ENCODE assay signal across 21 cellular contexts in the genomic region with DNA sequence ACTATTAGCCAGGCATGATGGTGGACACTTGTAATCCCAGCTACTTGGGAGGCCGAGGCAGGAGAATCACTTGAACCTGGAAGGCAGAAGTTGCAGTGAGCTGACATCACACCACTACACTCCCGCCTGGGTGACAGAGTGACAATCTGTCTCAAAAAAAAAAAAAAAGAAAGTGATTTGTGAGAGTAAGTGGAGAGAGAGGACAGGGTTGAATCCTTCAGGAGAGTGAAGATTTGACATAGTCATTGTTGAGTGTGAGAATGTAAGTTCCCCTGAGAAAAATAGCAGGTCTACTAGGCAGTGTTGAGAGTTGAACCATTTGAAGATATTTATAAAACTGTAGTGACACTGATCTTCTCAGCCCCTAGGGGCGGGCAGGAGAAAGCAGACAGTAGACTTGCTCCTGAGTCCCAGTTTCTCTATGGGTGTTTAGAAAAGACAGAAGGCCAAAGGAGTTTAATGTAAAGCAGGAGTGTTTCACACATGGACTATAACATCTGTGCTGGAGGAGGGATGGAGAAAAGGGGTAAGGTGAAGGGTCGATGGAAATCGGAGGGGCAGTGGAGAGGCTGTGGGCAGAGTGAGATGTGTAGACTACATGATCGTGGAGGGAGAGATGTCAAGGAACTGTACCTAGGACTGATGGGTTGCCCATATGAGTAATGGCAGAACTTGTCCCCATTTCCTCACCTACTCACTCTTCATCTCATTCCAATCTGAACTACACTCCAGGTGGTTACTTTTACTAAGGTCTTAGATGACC. TPM values are rescaled to one million over a fixed set of nuclear protein-coding genes. Genes with fewer than 3 reads are reported as not detected.
DNase-seq lines count a peak whose midpoint lies in the region; ATAC-seq, FAIRE-seq and TF ChIP-seq lines count a peak whose summit lies in the region.
"Had no signal": no experiment of that assay in that cellular context is flagged by ENCODE, and none has a peak within 500 bp of the region (broad histone marks: within the 10 kb centered on the region; RNA-seq: fewer than 3 reads in every experiment).

No MANE protein-coding gene starts in this region.

- no peak overlapping the region for H4K91ac ChIP-seq in trophoblast cell (ENCODE audit: low read depth, low read length)

- H3K23ac ChIP-seq in trophoblast cell (ENCODE audit: low read length), result peak overlapping the region; percentile 72

- H4K12ac ChIP-seq in trophoblast cell (ENCODE audit: low read depth, low read length), result no peak overlapping the region

- no peak for TF ChIP-seq EP300 in HepG2 (IDR thresholded peaks at IDR 0.05; ENCODE audit: low read depth in 2 of 2, low read length in 2 of 2)
- no peak for TF ChIP-seq EP300 in HepG2 (CRISPR knock-in tag; IDR thresholded peaks at IDR 0.05; ENCODE audit: borderline replicate concordance)

- H3K4me3 ChIP-seq in HepG2 (replicated peaks in 1 of 3; ENCODE audit: insufficient read depth in 1 of 3, low read depth in 2 of 3, low read length in 3 of 3) (no peak overlapping the region), right lobe of liver (no peak overlapping the region), trophoblast cell (ENCODE audit: low read depth, low read length) (no peak overlapping the region)
- H3K4me3 ChIP-seq: BLaER1 had no signal

- no peak overlapping the region for H3K18ac ChIP-seq in trophoblast cell (ENCODE audit: low read length)

- no peaks in the 10 kb centered on the region for H4K20me1 ChIP-seq in HepG2 (ENCODE audit: insufficient read depth, low read length)
- H4K20me1 ChIP-seq: BLaER1 had no signal

- CTCF ChIA-PET in HepG2 (lab: Yijun Ruan, JAX; ENCODE audit: low intra/inter-chr PET ratio, low total read pairs), result no interaction called here

- no peak for FAIRE-seq in HepG2 (lab: Jason Lieb, UNC)
- FAIRE-seq: D721Med had no signal

- no peak for TF ChIP-seq CTCF in HepG2 (CRISPR knock-in tag; IDR thresholded peaks at IDR 0.05)
- TF ChIP-seq CTCF in right lobe of liver (IDR thresholded peaks at IDR 0.05), result no peak

- H3K27me3 ChIP-seq in HepG2 (ENCODE audit: control insufficient read depth in 1 of 2, insufficient read depth in 2 of 2, low read length in 2 of 2) (peaks cover 0 to 9% of the 10 kb centered on the region in 2 experiments; a peak in 1 of 5 replicates), right lobe of liver (no peaks in the 10 kb centered on the region), trophoblast cell (ENCODE audit: insufficient read depth, low read length) (no peaks in the 10 kb centered on the region)
- H3K27me3 ChIP-seq: BLaER1 had no signal

- intact Hi-C loops in HepG2 (cut with micrococcal nuclease; ENCODE audit: unreplicated experiment), result loop anchor here (10.0 kb wide), 2 partner anchors 399 to 679 kb away; a partner anchor contains a TSS
- intact Hi-C loops in right lobe of liver (cut with DNase I), result no loop called here

- BruUV-seq in HepG2 (replicated peaks; lab: Mats Ljungman, UMichigan), result no TSS peak

- no peak overlapping the region for H2AFZ ChIP-seq in HepG2 (ENCODE audit: low read length)
- H2AFZ ChIP-seq in trophoblast cell (ENCODE audit: insufficient read depth, low read length, poor library complexity), result no peak overlapping the region

- no peak overlapping the region for H3K14ac ChIP-seq in trophoblast cell (ENCODE audit: low read length)

- H2AK5ac ChIP-seq in trophoblast cell (ENCODE audit: low read length), result no peak overlapping the region

- in situ Hi-C loops in HepG2 (cut with HindIII; ENCODE audit: extremely low pct_ligation_motif_present, low pct_unique_long_range_greater_than_20kb) (no loop called here), SK-MEL-5 (cut with HindIII; ENCODE audit: low pct_unique_long_range_greater_than_20kb, low sequenced_read_pairs) (no loop called here)

- 28% methylated on average over 6 of the region's 6 CpGs for WGBS in HepG2 (ENCODE audit: low lambda C conversion rate)
- WGBS in right lobe of liver (ENCODE audit: insufficient coverage, low coverage, low lambda C conversion rate, missing lambda C conversion rate), result 84% methylated on average over 4 of the region's 6 CpGs
- WGBS in trophoblast cell (ENCODE audit: extremely low coverage, insufficient coverage, insufficient read length), result no CpG with 5 or more reads among the region's 6 CpGs

- no peaks in the 10 kb centered on the region for H3K79me2 ChIP-seq in HepG2 (ENCODE audit: insufficient read depth, low read length)
- H3K79me2 ChIP-seq in trophoblast cell (ENCODE audit: control insufficient read depth, insufficient read depth, low read length, poor library complexity), result no peaks in the 10 kb centered on the region

- H3K9me3 ChIP-seq in HepG2 (ENCODE audit: low read length) (no peaks in the 10 kb centered on the region), right lobe of liver (no peaks in the 10 kb centered on the region), trophoblast cell (ENCODE audit: insufficient read depth, low read depth, low read length) (no peaks in the 10 kb centered on the region)
- H3K9me3 ChIP-seq: BLaER1 had no signal

- peak; percentile 75 for ATAC-seq in HepG2
- ATAC-seq in right lobe of liver, result no peak
- ATAC-seq in HG03469 (IDR thresholded peaks at IDR 0.05; ENCODE audit: unreplicated experiment), result peak; percentile 39
- ATAC-seq in HG03280 (IDR thresholded peaks at IDR 0.05; ENCODE audit: unreplicated experiment), result no peak
- ATAC-seq in HG03095 (IDR thresholded peaks at IDR 0.05; ENCODE audit: unreplicated experiment), result no peak
- ATAC-seq: HCT116, T-helper 17 cell had no signal

- POLR2A ChIA-PET in HepG2 (lab: Yijun Ruan, JAX), result no interaction called here

- H3K79me1 ChIP-seq in trophoblast cell (ENCODE audit: low read length), result no peaks in the 10 kb centered on the region

- H3K4ac ChIP-seq in trophoblast cell (ENCODE audit: low read depth, low read length), result no peak overlapping the region

- H3K4me1 ChIP-seq in HepG2 (ENCODE audit: insufficient read depth, low read length) (no peaks in the 10 kb centered on the region), right lobe of liver (no peaks in the 10 kb centered on the region), trophoblast cell (ENCODE audit: control insufficient read depth in 1 of 2, insufficient read depth in 2 of 2, low read length in 2 of 2) (no peaks in the 10 kb centered on the region)

- H3K4me2 ChIP-seq in HepG2 (ENCODE audit: low read depth, low read length), result no peak overlapping the region
- H3K4me2 ChIP-seq in trophoblast cell (ENCODE audit: low read length), result no peak overlapping the region
- H3K4me2 ChIP-seq: BLaER1 had no signal

- TF ChIP-seq POLR2A in HepG2 (IDR thresholded peaks at IDR 0.05; ENCODE audit: insufficient read depth in 1 of 2, low read depth in 2 of 2, low read length in 2 of 2) (no peak), right lobe of liver (IDR thresholded peaks at IDR 0.05) (no peak)

- H4K8ac ChIP-seq in trophoblast cell (ENCODE audit: low read depth, low read length), result no peak overlapping the region

- no peak overlapping the region for H2BK12ac ChIP-seq in trophoblast cell (ENCODE audit: low read length)

- no peak overlapping the region for H2BK5ac ChIP-seq in trophoblast cell (ENCODE audit: low read depth, low read length, poor library complexity)

- H3K36me3 ChIP-seq in HepG2 (replicated peaks in 1 of 2; ENCODE audit: control insufficient read depth in 1 of 2, insufficient read depth in 2 of 2, low read length in 2 of 2) (no peaks in the 10 kb centered on the region), right lobe of liver (no peaks in the 10 kb centered on the region), trophoblast cell (ENCODE audit: control insufficient read depth in 1 of 2, insufficient read depth in 2 of 2, low read length in 2 of 2) (no peaks in the 10 kb centered on the region)
- H3K36me3 ChIP-seq: BLaER1 had no signal

- DNase-seq in HepG2 (ENCODE audit: low spot score) (no peak), right lobe of liver (no peak), SK-MEL-5 (ENCODE audit: low read depth, low spot score) (peak; percentile 18), trophoblast cell (no peak), NCI-H748 treated with DMSO at 0.1 percent for 48 hours (lab: John Stamatoyannopoulos, UW) (no peak)
- DNase-seq: CD8-positive, alpha-beta memory T cell; GF-D8; NCI-H146; NCI-H2081 treated with DMSO at 0.1 percent for 48 hours; NCI-H524; RPMI8226; SIG-M5; T-helper 17 cell had no signal

- no peak for TF ChIP-seq RAD21 in HepG2 (CRISPR knock-in tag; IDR thresholded peaks at IDR 0.05)

- no peak overlapping the region for H3K27ac ChIP-seq in HepG2 (ENCODE audit: extremely low read length, insufficient read depth, low read length)
- no peak overlapping the region for H3K27ac ChIP-seq in right lobe of liver
- H3K27ac ChIP-seq in trophoblast cell (ENCODE audit: low read depth, low read length), result no peak overlapping the region
- H3K27ac ChIP-seq: BLaER1 had no signal

- H2BK120ac ChIP-seq in trophoblast cell (ENCODE audit: insufficient read depth, low read length, poor library complexity), result no peak overlapping the region

- H3K9ac ChIP-seq in HepG2 (ENCODE audit: insufficient read depth, low read depth, low read length) (no peak overlapping the region), trophoblast cell (ENCODE audit: low read length) (no peak overlapping the region)
- H3K9ac ChIP-seq: BLaER1 had no signal

RNA-seq across cellular contexts. Expression of a gene that starts 13.7 kb away (rescaled TPM):
- total RNA-seq in HepG2 (2016; rRNA removed; fragmentation: Illumina TruSeq; extraction: Trizol) (not detected in 2 replicates), right lobe of liver (not detected)
- not detected in 2 replicates for total RNA-seq in HepG2 (2016; cell fraction: cytosol; rRNA removed; fragmentation: Illumina TruSeq; extraction: Trizol; ENCODE audit: low read depth)
- total RNA-seq in HepG2 (2016; cell fraction: insoluble cytoplasmic fraction; rRNA removed; fragmentation: Illumina TruSeq; extraction: Trizol), result not detected in 2 replicates
- not detected in 2 replicates for total RNA-seq in HepG2 (2016; cell fraction: membrane; rRNA removed; fragmentation: Illumina TruSeq; extraction: Trizol)
- not detected in 2 replicates for total RNA-seq in HepG2 (2016; cell fraction: nucleus; rRNA removed; fragmentation: Illumina TruSeq; extraction: Trizol)
- polyA plus RNA-seq in HepG2 (2011; rRNA removed), result 0.05 TPM in 1 of 2 replicates, not detected in the other
- polyA plus RNA-seq in HepG2 (2011; cell fraction: cytosol; rRNA removed), result 0.11 and 0.12 TPM in 2 replicates
- not detected in 2 replicates for polyA plus RNA-seq in HepG2 (2011; cell fraction: nucleus; rRNA removed)
- 0.05 TPM in 1 of 2 replicates, not detected in the other for polyA plus RNA-seq in HepG2 (2012)
- polyA plus RNA-seq in HepG2 (2016; cell fraction: cytosol; fragmentation: Illumina TruSeq; extraction: Trizol; ENCODE audit: low read depth), result not detected in 2 replicates
- not detected in 2 replicates for polyA plus RNA-seq in HepG2 (2016; cell fraction: insoluble cytoplasmic fraction; fragmentation: Illumina TruSeq; extraction: Trizol; ENCODE audit: low read depth)
- polyA plus RNA-seq in HepG2 (2016; cell fraction: membrane; fragmentation: Illumina TruSeq; extraction: Trizol; ENCODE audit: low read depth), result not detected in 2 replicates
- not detected in 2 replicates for polyA plus RNA-seq in HepG2 (2016; cell fraction: nucleus; fragmentation: Illumina TruSeq; extraction: Trizol; ENCODE audit: insufficient read depth, low read depth)
- polyA minus RNA-seq in HepG2 (2011; rRNA and poly(A)+ RNA removed; ENCODE audit: low replicate concordance), result not detected in 2 replicates
- not detected in 2 replicates for polyA minus RNA-seq in HepG2 (2011; cell fraction: cytosol; rRNA and poly(A)+ RNA removed)
- polyA minus RNA-seq in HepG2 (2011; cell fraction: nucleus; rRNA and poly(A)+ RNA removed), result not detected in 2 replicates
- 0.11 and 0.32 TPM in 2 replicates for total RNA-seq in SK-MEL-5 (2014; rRNA removed; shearing (Covaris generic))
- polyA plus RNA-seq in SK-MEL-5 (2015; cell fraction: cytosol; rRNA removed), result 0.05 and 0.77 TPM in 2 replicates
- polyA plus RNA-seq in SK-MEL-5 (2015; cell fraction: nucleus; rRNA removed), result 0.44 TPM in 1 of 2 replicates, not detected in the other
- polyA plus RNA-seq in trophoblast cell (2013), result 0.56 and 0.85 TPM in 2 replicates
- total RNA-seq: A172; CD8-positive, alpha-beta memory T cell; OCI-LY7; T-helper 17 cell had no signal
- polyA plus RNA-seq: CD8-positive, alpha-beta memory T cell had no signal

Comparison
In these comparisons a context has a peak if more than half of its experiments do, and no peak if none do; other contexts are left out.
1. ATAC-seq: peak in HepG2 (single experiment) and HG03469 (single experiment); none in right lobe of liver (0 of 4), HG03280 (single experiment) and HG03095 (single experiment).